Comparison of ENCODE assay signal across 17 cellular contexts in the genomic region with DNA sequence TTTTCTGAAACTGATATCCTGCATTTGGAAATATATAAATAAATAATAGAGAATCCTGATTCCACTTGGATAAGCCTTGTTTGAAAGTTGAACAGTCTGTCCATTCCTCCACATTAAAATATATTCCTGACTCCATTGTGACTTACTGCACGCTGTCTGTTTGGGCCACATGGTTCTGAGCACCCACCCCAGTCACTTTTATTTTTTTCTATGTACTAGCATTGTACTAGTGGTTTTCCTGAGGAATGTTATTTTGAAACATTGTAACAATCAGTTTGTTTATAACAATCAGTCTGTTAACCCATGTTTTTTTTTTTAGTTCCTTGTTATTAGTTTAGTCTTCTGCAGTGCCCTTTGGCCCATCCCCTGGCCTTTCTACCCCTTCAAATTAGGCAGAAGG.
DNase-seq lines count a peak whose midpoint lies in the region; ATAC-seq, FAIRE-seq and TF ChIP-seq lines count a peak whose summit lies in the region.
"Had no signal": no experiment of that assay in that cellular context is flagged by ENCODE, and none has a peak within 500 bp of the region (broad histone marks: within the 10 kb centered on the region; RNA-seq: fewer than 3 reads in every experiment).

No MANE protein-coding gene starts in this region.

- no peaks in the 10 kb centered on the region for H3K9me1 ChIP-seq in K562 (ENCODE audit: control insufficient read depth, insufficient read depth, low read length)

- CTCF ChIA-PET in MCF 10A (lab: Yijun Ruan, JAX), result interaction anchor here (0.6 kb wide), 2 partner anchors 22 to 109 kb away, joined by 3 read pairs; no protein-coding TSS in a partner anchor
- CTCF ChIA-PET in K562 (lab: Yijun Ruan, JAX; ENCODE audit: low intra/inter-chr PET ratio), result interaction anchor here (0.6 kb wide), 1 partner anchor 801 kb away, joined by 4 read pairs; no protein-coding TSS in a partner anchor

- TF ChIP-seq RAD21 in K562 (CRISPR knock-in tag; conservative IDR thresholded peaks at IDR 0.05 in 1 of 2, IDR thresholded peaks at IDR 0.05 in 1 of 2), result no peak

- in situ Hi-C loops in K562 (cut with MboI), result no loop called here

- DNase-seq in breast epithelium (ENCODE audit: low spot score in 2 of 2) (no peak), MCF 10A (ENCODE audit: unreplicated experiment) (no peak), K562 (ENCODE audit: extremely low read depth in 1 of 4, low spot score in 3 of 4) (no peak), substantia nigra (lab: John Stamatoyannopoulos, UW) (no peak), NCI-H2107 treated with DMSO at 0.1 percent for 48 hours (lab: John Stamatoyannopoulos, UW; ENCODE audit: unreplicated experiment) (no peak), SKM-1 (lab: John Stamatoyannopoulos, UW; ENCODE audit: unreplicated experiment) (no peak)
- DNase-seq: activated gamma-delta T cell; naive B cell; NCI-H526 treated with DMSO at 0.1 percent for 48 hours; SIG-M5; stimulated activated naive B cell treated with anti-CD40 and anti-IgM and Interleukin-4, amounts not matched to agents 10 μg/mL and 1 μg/mL and 100 μg/mL, for 72 hours had no signal

- intact Hi-C loops in breast epithelium (cut with DNase I; ENCODE audit: low total_unique reads), result no loop called here
- intact Hi-C loops in MCF 10A (cut with micrococcal nuclease), result loop anchor here (10.0 kb wide), 1 partner anchor 107 kb away; no protein-coding TSS in a partner anchor
- intact Hi-C loops in K562 (cut with micrococcal nuclease), result no loop called here

- no peaks in the 10 kb centered on the region for H3K9me3 ChIP-seq in breast epithelium
- H3K9me3 ChIP-seq in K562 (replicated peaks; ENCODE audit: control insufficient read depth, insufficient read depth, low read depth, low read length), result no peaks in the 10 kb centered on the region
- H3K9me3 ChIP-seq: ascending aorta had no signal

- peaks cover 6% of the 10 kb centered on the region for H3K4me1 Mint-ChIP-seq in MCF 10A (ENCODE audit: insufficient read depth, unreplicated experiment)

- H3K4me3 ChIP-seq in breast epithelium, result no peak overlapping the region
- H3K4me3 ChIP-seq in K562, result no peak overlapping the region
- H3K4me3 ChIP-seq: ascending aorta had no signal

- H3K27ac ChIP-seq in breast epithelium, result peak overlapping the region; percentile 46 to 52
- H3K27ac ChIP-seq in K562 (ENCODE audit: extremely low read depth, low read depth, low read length), result no peak overlapping the region
- peak overlapping the region; percentile 77 for H3K27ac ChIP-seq in substantia nigra (ENCODE audit: low read depth, low read length, poor library complexity, severe bottlenecking)
- H3K27ac ChIP-seq: C4-2B had no signal

- H3K4me2 ChIP-seq in K562 (ENCODE audit: insufficient read depth, low read length), result no peak overlapping the region

- H2AFZ ChIP-seq in K562 (ENCODE audit: low read depth, low read length), result peak overlapping the region; percentile 48; the same call in 1 of the 2 replicates

- ATAC-seq in K562 (no peak), GM21515 (IDR thresholded peaks at IDR 0.05; ENCODE audit: unreplicated experiment) (no peak)
- ATAC-seq: activated CD4-positive, CD25-positive, alpha-beta regulatory T cell treated with anti-CD3 and anti-CD28 coated beads, Interleukin-2, amount 50 U/mL, for 24 hours; left lobe of liver; stimulated activated naive B cell treated with anti-CD40 and anti-IgM and Interleukin-4, amounts not matched to agents 10 μg/mL and 1 μg/mL and 100 μg/mL, for 72 hours had no signal

- no peaks in the 10 kb centered on the region for H4K20me1 ChIP-seq in K562 (replicated peaks; ENCODE audit: control insufficient read depth, insufficient read depth, low read length)

- no peak for TF ChIP-seq POLR2A in breast epithelium (IDR thresholded peaks at IDR 0.05)
- no peak for TF ChIP-seq POLR2A in K562 (conservative IDR thresholded peaks at IDR 0.05)

- FAIRE-seq in K562 (lab: Jason Lieb, UNC), result no peak
- peak; percentile 51 for FAIRE-seq in islet of Langerhans (lab: Jason Lieb, UNC)

- H3K27me3 ChIP-seq in breast epithelium (no peaks in the 10 kb centered on the region), K562 (ENCODE audit: control insufficient read depth in 2 of 2, insufficient read depth in 2 of 2, low read length in 2 of 2) (no peaks in the 10 kb centered on the region)
- H3K27me3 ChIP-seq: ascending aorta had no signal

- POLR2A ChIA-PET in MCF 10A (lab: Yijun Ruan, JAX) (no interaction called here), K562 (lab: Yijun Ruan, JAX) (no interaction called here)

- no peak overlapping the region for H3K27ac Mint-ChIP-seq in MCF 10A (ENCODE audit: low read depth, unreplicated experiment)
- H3K27ac Mint-ChIP-seq: stimulated activated naive B cell treated with anti-CD40 and anti-IgM and Interleukin-4, amounts not matched to agents 10 μg/mL and 1 μg/mL and 100 μg/mL, for 72 hours had no signal

- no peaks in the 10 kb centered on the region for H3K79me2 ChIP-seq in K562 (ENCODE audit: control insufficient read depth, insufficient read depth, low read length)

- H3K27me3 Mint-ChIP-seq in MCF 10A (ENCODE audit: insufficient read depth, unreplicated experiment), result no peaks in the 10 kb centered on the region
- H3K27me3 Mint-ChIP-seq: naive B cell; stimulated activated naive B cell treated with anti-CD40 and anti-IgM and Interleukin-4, amounts not matched to agents 10 μg/mL and 1 μg/mL and 100 μg/mL, for 72 hours had no signal

- TF ChIP-seq CTCF in breast epithelium (IDR thresholded peaks at IDR 0.05), result no peak
- no peak for TF ChIP-seq CTCF in MCF 10A (IDR thresholded peaks at IDR 0.05; ENCODE audit: unreplicated experiment)
- TF ChIP-seq CTCF in K562 (IDR thresholded peaks at IDR 0.05 in 2 of 3, conservative IDR thresholded peaks at IDR 0.05 in 1 of 3; ENCODE audit: insufficient read depth in 2 of 3, low read depth in 1 of 3, low read length in 3 of 3), result no peak

- H3K4me3 Mint-ChIP-seq in MCF 10A (ENCODE audit: unreplicated experiment), result no peak overlapping the region
- H3K4me3 Mint-ChIP-seq: naive B cell; stimulated activated naive B cell treated with anti-CD40 and anti-IgM and Interleukin-4, amounts not matched to agents 10 μg/mL and 1 μg/mL and 100 μg/mL, for 72 hours had no signal

- BruUV-seq in MCF 10A (replicated peaks; lab: Mats Ljungman, UMichigan) (no TSS peak), K562 (replicated peaks; lab: Mats Ljungman, UMichigan) (no TSS peak)

- H3K9me3 Mint-ChIP-seq in MCF 10A (ENCODE audit: unreplicated experiment), result peaks cover 9% of the 10 kb centered on the region
- H3K9me3 Mint-ChIP-seq: stimulated activated naive B cell treated with anti-CD40 and anti-IgM and Interleukin-4, amounts not matched to agents 10 μg/mL and 1 μg/mL and 100 μg/mL, for 72 hours had no signal

- H3K4me1 ChIP-seq in breast epithelium (peaks cover 0 to 3% of the 10 kb centered on the region in 2 donors), K562 (replicated peaks in 1 of 2; ENCODE audit: control insufficient read depth in 2 of 2, insufficient read depth in 2 of 2, low read length in 2 of 2) (peaks cover 0 to 13% of the 10 kb centered on the region in 2 experiments; a peak in 2 of 5 replicates)
- H3K4me1 ChIP-seq: ascending aorta had no signal

- H3K36me3 ChIP-seq in breast epithelium (no peaks in the 10 kb centered on the region), K562 (ENCODE audit: control insufficient read depth, insufficient read depth, low read length) (no peaks in the 10 kb centered on the region)
- H3K36me3 ChIP-seq: ascending aorta had no signal

- no peak for TF ChIP-seq EP300 in K562 (IDR thresholded peaks at IDR 0.05; ENCODE audit: low read length)

- 13% methylated on average over 1 of the region's 1 CpG for WGBS in K562 (ENCODE audit: insufficient coverage, low coverage, missing lambda C conversion rate)

- no peak overlapping the region for H3K9ac ChIP-seq in K562 (ENCODE audit: insufficient read depth in 1 of 2, low read depth in 2 of 2, low read length in 2 of 2)

- H3K36me3 Mint-ChIP-seq in MCF 10A (ENCODE audit: insufficient read depth, unreplicated experiment), result no peaks in the 10 kb centered on the region
- H3K36me3 Mint-ChIP-seq: stimulated activated naive B cell treated with anti-CD40 and anti-IgM and Interleukin-4, amounts not matched to agents 10 μg/mL and 1 μg/mL and 100 μg/mL, for 72 hours had no signal

TF ChIP-seq in K562, 482 proteins besides CTCF, POLR2A, EP300 and RAD21:
- TF ChIP-seq TEAD2 (tag; IDR thresholded peaks at IDR 0.05) (no peak), ZFX (CRISPR knock-in tag; IDR thresholded peaks at IDR 0.05) (no peak), NFXL1 (CRISPR knock-in tag; IDR thresholded peaks at IDR 0.05) (no peak), POLR2AphosphoS5 (IDR thresholded peaks at IDR 0.05; ENCODE audit: control insufficient read depth, insufficient read depth, low read depth, low read length) (no peak), MTA1 (IDR thresholded peaks at IDR 0.05; ENCODE audit: borderline replicate concordance) (no peak), TAF7 (tag; IDR thresholded peaks at IDR 0.05) (no peak), YBX1 (IDR thresholded peaks at IDR 0.05) (no peak), NR2C1 (IDR thresholded peaks at IDR 0.05) (no peak), NR2C1 (tag; IDR thresholded peaks at IDR 0.05) (no peak), COPS2 (conservative IDR thresholded peaks at IDR 0.05) (no peak)
